In genomic region chr15:83489690-83490089, GRCh38 we compare ENCODE assay signal across 1 cellular context.
A peak's percentile ranks its signal among the peaks of the same experiment; 100 is the strongest.
TF ChIP-seq lines count a peak whose summit lies in the region.

No MANE protein-coding gene starts in this region.

TF ChIP-seq in K562, 482 proteins besides CTCF, POLR2A, EP300 and RAD21 (continued from another document):
- TF ChIP-seq BRF2 (IDR thresholded peaks at IDR 0.05; ENCODE audit: borderline replicate concordance, insufficient read depth, insufficient read length) (no peak), ILK (tag; IDR thresholded peaks at IDR 0.05; ENCODE audit: borderline replicate concordance, low read depth) (no peak), POLR2B (IDR thresholded peaks at IDR 0.05; ENCODE audit: low read depth, partially characterized antibody) (no peak), FOS (IDR thresholded peaks at IDR 0.05; ENCODE audit: extremely low read depth, insufficient read length) (no peak), MAZ (CRISPR knock-in tag; conservative IDR thresholded peaks at IDR 0.05 in 1 of 2, IDR thresholded peaks at IDR 0.05 in 1 of 2) (no peak), GATAD2B (IDR thresholded peaks at IDR 0.05; ENCODE audit: borderline replicate concordance) (0 out of 2 replicates have a peak, but pooled peaks have one; percentile 36), ZNF444 (CRISPR knock-in tag; IDR thresholded peaks at IDR 0.05) (no peak), NFIC (IDR thresholded peaks at IDR 0.05) (no peak)
TF ChIP-seq in K562: peak in this region for 3.
